1 cellular context compared by ENCODE assay signal in the genomic region with DNA sequence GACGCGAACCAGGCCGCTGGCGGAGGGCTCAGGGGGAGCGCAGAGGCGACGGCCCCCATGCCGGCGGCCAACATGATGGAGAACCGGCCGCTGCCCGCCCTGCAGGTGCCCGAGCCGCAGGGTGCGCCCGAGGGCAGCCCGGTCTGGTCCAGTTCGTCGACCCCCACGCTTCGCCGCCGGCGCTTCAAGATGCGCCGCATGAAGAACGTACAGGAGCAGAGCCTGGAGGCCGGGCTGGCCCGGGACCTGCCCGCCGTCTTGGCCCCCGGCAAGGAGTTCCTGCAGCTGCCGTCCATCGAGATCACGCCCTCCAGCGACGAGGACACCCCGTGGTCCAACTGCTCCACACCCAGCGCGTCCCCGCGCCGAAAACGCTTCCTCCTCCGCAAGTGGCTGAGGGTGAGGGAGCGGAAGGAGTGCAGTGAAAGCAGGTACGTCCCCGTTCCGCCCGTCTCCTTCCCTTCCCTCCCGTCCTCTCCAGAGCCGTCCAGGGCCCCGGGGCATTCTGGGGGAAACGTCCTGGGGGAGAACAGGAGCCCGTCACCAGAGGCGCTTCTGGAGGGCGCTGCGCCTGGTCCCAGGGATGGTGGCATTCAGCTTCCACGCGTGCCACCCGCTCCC.
TF ChIP-seq lines count a peak whose summit lies in the region.

No MANE protein-coding gene starts in this region.

TF ChIP-seq in WTC11, 78 proteins besides CTCF, POLR2A, EP300 and RAD21 (continued from another document):
- TF ChIP-seq, protein P1, sequence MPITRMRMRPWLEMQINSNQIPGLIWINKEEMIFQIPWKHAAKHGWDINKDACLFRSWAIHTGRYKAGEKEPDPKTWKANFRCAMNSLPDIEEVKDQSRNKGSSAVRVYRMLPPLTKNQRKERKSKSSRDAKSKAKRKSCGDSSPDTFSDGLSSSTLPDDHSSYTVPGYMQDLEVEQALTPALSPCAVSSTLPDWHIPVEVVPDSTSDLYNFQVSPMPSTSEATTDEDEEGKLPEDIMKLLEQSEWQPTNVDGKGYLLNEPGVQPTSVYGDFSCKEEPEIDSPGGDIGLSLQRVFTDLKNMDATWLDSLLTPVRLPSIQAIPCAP (CRISPR knock-in tag; IDR thresholded peaks at IDR 0.05) = no peak
- TF ChIP-seq RORB (CRISPR knock-in tag; IDR thresholded peaks at IDR 0.05) = no peak
- TF ChIP-seq MYBL2 (CRISPR knock-in tag; IDR thresholded peaks at IDR 0.05) = peak; percentile 50; the same call in 1 of the 2 replicates
- TF ChIP-seq TCF7 (CRISPR knock-in tag; IDR thresholded peaks at IDR 0.05; ENCODE audit: low read depth) = no peak
- no peak for TF ChIP-seq FOXK1 (CRISPR knock-in tag; IDR thresholded peaks at IDR 0.05)
- TF ChIP-seq E2F4 (CRISPR knock-in tag; IDR thresholded peaks at IDR 0.05; ENCODE audit: borderline replicate concordance, low read depth) = 0 out of 2 replicates have a peak, but pooled peaks have one; percentile 42
- TF ChIP-seq ZNF232 (CRISPR knock-in tag; IDR thresholded peaks at IDR 0.05) = no peak
- no peak for TF ChIP-seq IRF2 (CRISPR knock-in tag; IDR thresholded peaks at IDR 0.05; ENCODE audit: borderline replicate concordance, low read depth)
- peak; percentile 12; the same call in 1 of the 2 replicates for TF ChIP-seq NFYB (CRISPR knock-in tag; conservative IDR thresholded peaks at IDR 0.05; ENCODE audit: low read depth)
- no peak for TF ChIP-seq SMAD4 (CRISPR knock-in tag; IDR thresholded peaks at IDR 0.05)
- TF ChIP-seq NR2C2 (CRISPR knock-in tag; IDR thresholded peaks at IDR 0.05) = no peak
- peak; percentile 90; the same call in 1 of the 2 replicates for TF ChIP-seq HMGXB4 (CRISPR knock-in tag; IDR thresholded peaks at IDR 0.05)
- peak; percentile 71; the same call in 1 of the 2 replicates for TF ChIP-seq ARID4B (CRISPR knock-in tag; IDR thresholded peaks at IDR 0.05; ENCODE audit: borderline replicate concordance)
- TF ChIP-seq, protein P2, sequence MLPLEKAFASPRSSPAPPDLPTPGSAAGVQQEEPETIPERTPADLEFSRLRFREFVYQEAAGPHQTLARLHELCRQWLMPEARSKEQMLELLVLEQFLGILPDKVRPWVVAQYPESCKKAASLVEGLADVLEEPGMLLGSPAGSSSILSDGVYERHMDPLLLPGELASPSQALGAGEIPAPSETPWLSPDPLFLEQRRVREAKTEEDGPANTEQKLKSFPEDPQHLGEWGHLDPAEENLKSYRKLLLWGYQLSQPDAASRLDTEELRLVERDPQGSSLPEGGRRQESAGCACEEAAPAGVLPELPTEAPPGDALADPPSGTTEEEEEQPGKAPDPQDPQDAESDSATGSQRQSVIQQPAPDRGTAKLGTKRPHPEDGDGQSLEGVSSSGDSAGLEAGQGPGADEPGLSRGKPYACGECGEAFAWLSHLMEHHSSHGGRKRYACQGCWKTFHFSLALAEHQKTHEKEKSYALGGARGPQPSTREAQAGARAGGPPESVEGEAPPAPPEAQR (CRISPR knock-in tag; IDR thresholded peaks at IDR 0.05) = no peak
- no peak for TF ChIP-seq ZNF396 (CRISPR knock-in tag; IDR thresholded peaks at IDR 0.05; ENCODE audit: borderline replicate concordance)
TF ChIP-seq in WTC11: peak in this region for 13.
